In genomic region chr10:123221418-123221817, GRCh38 we compare ENCODE assay signal across 35 cellular contexts.
A peak's percentile ranks its signal among the peaks of the same experiment; 100 is the strongest.
DNase-seq lines count a peak whose midpoint lies in the region; ATAC-seq, FAIRE-seq and TF ChIP-seq lines count a peak whose summit lies in the region.
"Had no signal": no experiment of that assay in that cellular context is flagged by ENCODE, and none has a peak within 500 bp of the region (broad histone marks: within the 10 kb centered on the region; RNA-seq: fewer than 3 reads in every experiment).

No MANE protein-coding gene starts in this region.

- TF ChIP-seq CTCF in GM12878 (IDR thresholded peaks at IDR 0.05 in 2 of 3, conservative IDR thresholded peaks at IDR 0.05 in 1 of 3; ENCODE audit: control insufficient read depth in 2 of 3, extremely low read depth in 1 of 3, insufficient read depth in 1 of 3, low read depth in 3 of 3, low read length in 3 of 3) = no peak
- no peak for TF ChIP-seq CTCF in endodermal cell (conservative IDR thresholded peaks at IDR 0.05)
- no peak for TF ChIP-seq CTCF in osteocyte (IDR thresholded peaks at IDR 0.05)

- CTCF ChIA-PET in GM12878 (lab: Yijun Ruan, JAX) = interaction anchor here (1.3 kb wide), 1 partner anchor 9 kb away, joined by 4 read pairs; no protein-coding TSS in a partner anchor

- H3K4me3 ChIP-seq in GM12878 = no peak overlapping the region
- H3K4me3 ChIP-seq in endodermal cell (ENCODE audit: low read length) = no peak overlapping the region
- H3K4me3 ChIP-seq: A549; BLaER1; BLaER1 treated with 17β-estradiol and CSF1 and Interleukin-3, amounts not matched to agents 10 nM and 100 nM had no signal

- TF ChIP-seq POLR2A in GM12878 (IDR thresholded peaks at IDR 0.05; ENCODE audit: low read depth, low read length) = no peak

- no TSS peak for BruUV-seq in GM12878 (replicated peaks; lab: Mats Ljungman, UMichigan)

- no peak overlapping the region for H3K27ac Mint-ChIP-seq in endodermal cell
- H3K27ac Mint-ChIP-seq in osteocyte (ENCODE audit: unreplicated experiment) = no peak overlapping the region
- H3K27ac Mint-ChIP-seq: B cell; CD14-positive monocyte; CD4-positive, alpha-beta memory T cell; CD4-positive, alpha-beta T cell; CD4-positive, CD25-positive, alpha-beta regulatory T cell; CD8-positive, alpha-beta memory T cell; CD8-positive, alpha-beta T cell had no signal

- FAIRE-seq in GM12878 (lab: Jason Lieb, UNC) = no peak
- FAIRE-seq: A204.1, A549, D721Med had no signal

- no peak for TF ChIP-seq RAD21 in GM12878 (IDR thresholded peaks at IDR 0.05; ENCODE audit: insufficient read depth, low read depth, low read length)

- H3K9me3 Mint-ChIP-seq in endodermal cell (peaks cover 16% of the 10 kb centered on the region), osteocyte (ENCODE audit: unreplicated experiment) (peaks cover 7% of the 10 kb centered on the region)
- H3K9me3 Mint-ChIP-seq: CD4-positive, alpha-beta T cell had no signal

- ATAC-seq in GM12878 (no peak), GM18517 (IDR thresholded peaks at IDR 0.05; ENCODE audit: unreplicated experiment) (no peak), HG02938 (IDR thresholded peaks at IDR 0.05; ENCODE audit: unreplicated experiment) (no peak)
- ATAC-seq: A549; CD8-positive, alpha-beta T cell had no signal

- H3K36me3 ChIP-seq in GM12878 (ENCODE audit: control insufficient read depth in 2 of 2, insufficient read depth in 2 of 2, low read length in 1 of 2) (no peaks in the 10 kb centered on the region; a peak in 1 of 4 replicates), endodermal cell (ENCODE audit: control insufficient read depth, insufficient read depth, low read length) (no peaks in the 10 kb centered on the region)
- H3K36me3 ChIP-seq: BE2C had no signal

- SMC1A ChIA-PET in GM12878 (lab: Charles Lee; ENCODE audit: uncharacterized antibody, unreplicated experiment) = no interaction called here

- peaks cover 6% of the 10 kb centered on the region for H3K36me3 Mint-ChIP-seq in endodermal cell (ENCODE audit: low read depth)
- no peaks in the 10 kb centered on the region for H3K36me3 Mint-ChIP-seq in osteocyte (ENCODE audit: unreplicated experiment)

- in situ Hi-C loops in GM12878 (cut with MboI) = no loop called here

- no peak overlapping the region for H3K9ac ChIP-seq in GM12878 (ENCODE audit: control insufficient read depth, insufficient read depth, low read length)
- no peak overlapping the region for H3K9ac ChIP-seq in endodermal cell (ENCODE audit: extremely low read depth, low read length, poor library complexity, severe bottlenecking)
- H3K9ac ChIP-seq: BLaER1; BLaER1 treated with 17β-estradiol and CSF1 and Interleukin-3, amounts not matched to agents 10 nM and 100 nM had no signal

- H3K4me3 Mint-ChIP-seq in endodermal cell = no peak overlapping the region
- H3K4me3 Mint-ChIP-seq in osteocyte (ENCODE audit: unreplicated experiment) = no peak overlapping the region
- H3K4me3 Mint-ChIP-seq: B cell; CD14-positive monocyte; CD4-positive, alpha-beta memory T cell; CD4-positive, alpha-beta T cell; CD4-positive, CD25-positive, alpha-beta regulatory T cell; CD8-positive, alpha-beta memory T cell; CD8-positive, alpha-beta T cell had no signal

- no peaks in the 10 kb centered on the region for H4K20me1 ChIP-seq in GM12878 (ENCODE audit: control insufficient read depth, insufficient read depth)
- H4K20me1 ChIP-seq: BLaER1; BLaER1 treated with 17β-estradiol and CSF1 and Interleukin-3, amounts not matched to agents 10 nM and 100 nM had no signal

- POLR2A ChIA-PET in GM12878 (lab: Charles Lee) = no interaction called here

- peaks cover 8% of the 10 kb centered on the region for H3K4me1 Mint-ChIP-seq in endodermal cell
- H3K4me1 Mint-ChIP-seq in osteocyte (ENCODE audit: unreplicated experiment) = no peaks in the 10 kb centered on the region
- H3K4me1 Mint-ChIP-seq: B cell; CD14-positive monocyte; CD8-positive, alpha-beta memory T cell had no signal

- no peak overlapping the region for H2AFZ ChIP-seq in GM12878 (ENCODE audit: control insufficient read depth, low read depth, low read length)

- DNase-seq in GM12878 (ENCODE audit: low read depth, low spot score) (no peak), endodermal cell (peak; percentile 2), osteocyte (ENCODE audit: extremely low spot score, unreplicated experiment) (peak; percentile 2), NCI-H2171 (lab: John Stamatoyannopoulos, UW) (no peak)
- DNase-seq: 8988T; ACHN; AML-193; BE2C; C1 segment of cervical spinal cord; Caco-2; Calu3; CD4-positive, alpha-beta memory T cell; CD4-positive, alpha-beta T cell; CD4-positive, CD25-positive, alpha-beta regulatory T cell; CD8-positive, alpha-beta memory T cell; CD8-positive, alpha-beta T cell; COR-L47; DMS 273 treated with DMSO at 0.1 percent for 48 hours; DMS153; DMS53; DMS79; DMS79 treated with DMSO at 0.1 percent for 48 hours; DND-41; EL had no signal

- intact Hi-C loops in GM12878 (cut with micrococcal nuclease; ENCODE audit: unreplicated experiment) = no loop called here

- no peak overlapping the region for H3K27ac ChIP-seq in GM12878 (ENCODE audit: control insufficient read depth, insufficient read depth)
- no peak overlapping the region for H3K27ac ChIP-seq in endodermal cell (ENCODE audit: low read depth, low read length)
- H3K27ac ChIP-seq: 22Rv1; A549; BLaER1; BLaER1 treated with 17β-estradiol and CSF1 and Interleukin-3, amounts not matched to agents 10 nM and 100 nM; C4-2B had no signal

- no peak for TF ChIP-seq EP300 in GM12878 (IDR thresholded peaks at IDR 0.05; ENCODE audit: borderline replicate concordance in 1 of 2, control insufficient read depth in 1 of 2, low read depth in 2 of 2, low read length in 2 of 2)

- H3K4me2 ChIP-seq in GM12878 (ENCODE audit: control insufficient read depth, insufficient read depth) = no peak overlapping the region
- H3K4me2 ChIP-seq: A549; BLaER1; BLaER1 treated with 17β-estradiol and CSF1 and Interleukin-3, amounts not matched to agents 10 nM and 100 nM had no signal

- no peaks in the 10 kb centered on the region for H3K9me3 ChIP-seq in GM12878 (replicated peaks; ENCODE audit: control insufficient read depth, insufficient read depth, low read length)
- peaks cover 21% of the 10 kb centered on the region for H3K9me3 ChIP-seq in endodermal cell (ENCODE audit: control insufficient read depth, low read length)
- H3K9me3 ChIP-seq: A549, BE2C, Caco-2 had no signal

- RAD21 ChIA-PET in GM12878 (lab: Charles Lee; ENCODE audit: unreplicated experiment) = no interaction called here

- no peaks in the 10 kb centered on the region for H3K27me3 ChIP-seq in GM12878 (replicated peaks in 1 of 2; ENCODE audit: control insufficient read depth in 2 of 2, insufficient read depth in 2 of 2, low read length in 1 of 2)
- H3K27me3 ChIP-seq in endodermal cell (ENCODE audit: control insufficient read depth, insufficient read depth, low read length, poor library complexity, severe bottlenecking) = peaks cover 87% of the 10 kb centered on the region
- H3K27me3 ChIP-seq: BE2C; BLaER1; BLaER1 treated with 17β-estradiol and CSF1 and Interleukin-3, amounts not matched to agents 10 nM and 100 nM had no signal

- H3K4me1 ChIP-seq in GM12878 (ENCODE audit: control insufficient read depth, insufficient read depth, low read length) (no peaks in the 10 kb centered on the region), endodermal cell (ENCODE audit: control insufficient read depth, insufficient read depth, low read length) (no peaks in the 10 kb centered on the region)
- H3K4me1 ChIP-seq: A549, BE2C, Caco-2 had no signal

- H3K27me3 Mint-ChIP-seq in endodermal cell (ENCODE audit: insufficient read depth) (peaks cover 97% of the 10 kb centered on the region), osteocyte (ENCODE audit: unreplicated experiment) (no peaks in the 10 kb centered on the region)
- H3K27me3 Mint-ChIP-seq: B cell; CD4-positive, alpha-beta memory T cell; CD4-positive, alpha-beta T cell; CD4-positive, CD25-positive, alpha-beta regulatory T cell; CD8-positive, alpha-beta memory T cell had no signal

- no peaks in the 10 kb centered on the region for H3K79me2 ChIP-seq in GM12878 (ENCODE audit: control insufficient read depth, insufficient read depth, low read length)

TF ChIP-seq in GM12878, 131 proteins besides CTCF, POLR2A, EP300 and RAD21:
- no peak for TF ChIP-seq FOXK2 (IDR thresholded peaks at IDR 0.05)
- no peak for TF ChIP-seq CREM (IDR thresholded peaks at IDR 0.05; ENCODE audit: low read depth)
- no peak for TF ChIP-seq EED (IDR thresholded peaks at IDR 0.05; ENCODE audit: low read depth)
- 0 out of 2 replicates have a peak, but pooled peaks have one; percentile 22 for TF ChIP-seq BCL11A (IDR thresholded peaks at IDR 0.05; ENCODE audit: low read depth, low read length)
- TF ChIP-seq CBFB (IDR thresholded peaks at IDR 0.05; ENCODE audit: low read depth) = no peak
- TF ChIP-seq IRF4 (IDR thresholded peaks at IDR 0.05; ENCODE audit: low read depth, low read length) = peak; percentile 85
- TF ChIP-seq MEF2B (IDR thresholded peaks at IDR 0.05; ENCODE audit: partially characterized antibody, poor library complexity, severe bottlenecking) = no peak
- no peak for TF ChIP-seq PAX8 (IDR thresholded peaks at IDR 0.05)
- peak; percentile 62 for TF ChIP-seq JUNB (IDR thresholded peaks at IDR 0.05)
- TF ChIP-seq YY1 (IDR thresholded peaks at IDR 0.05; ENCODE audit: low read depth, low read length) = 0 out of 2 replicates have a peak, but pooled peaks have one; percentile 14
- TF ChIP-seq RUNX3 (IDR thresholded peaks at IDR 0.05; ENCODE audit: low read length) = peak; percentile 76

Comparison
In these comparisons a context has a peak if more than half of its experiments do, and no peak if none do; other contexts are left out.
1. DNase-seq: peak in endodermal cell (single experiment) and osteocyte (single experiment); none in GM12878 (single experiment) and NCI-H2171 (single experiment).